ENCODE assay signal across 7 cellular contexts in the genomic region with DNA sequence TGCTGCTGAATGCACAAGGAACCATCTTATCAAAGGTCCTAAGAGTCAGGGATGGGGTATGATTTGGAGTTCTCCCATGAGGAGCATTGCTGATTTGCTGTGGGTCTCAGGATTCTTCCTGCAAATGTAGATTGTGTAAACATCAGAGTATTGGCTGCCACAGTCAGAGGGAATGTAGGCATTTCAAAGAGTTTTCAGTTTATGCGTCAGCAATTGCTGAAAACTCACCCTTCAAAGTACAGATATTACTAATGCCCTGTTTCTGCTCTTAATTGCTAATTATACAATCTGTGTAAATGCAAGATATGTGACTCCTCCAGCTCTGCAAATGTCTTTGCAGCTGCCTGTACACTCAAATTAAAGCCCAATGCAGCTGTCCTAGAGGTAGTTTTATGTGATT.
A peak's percentile ranks its signal among the peaks of the same experiment; 100 is the strongest.
DNase-seq lines count a peak whose midpoint lies in the region; ATAC-seq and TF ChIP-seq lines count a peak whose summit lies in the region.
"Not testable (repeated sequence)": the region's sequence is repeated elsewhere in the genome, so short reads cannot be mapped to it uniquely, and the experiment has no call there.

No MANE protein-coding gene starts in this region.

- BruUV-seq in IMR-90 (replicated peaks; lab: Mats Ljungman, UMichigan): not testable (repeated sequence)

- H3K27ac Mint-ChIP-seq in activated naive CD4-positive, alpha-beta T cell treated with anti-CD3 and anti-CD28 coated beads, Interleukin-2, amount 50 U/mL, for 72 hours; stimulated activated effector memory CD8-positive, alpha-beta T cell treated with anti-CD3 and anti-CD28 coated beads, Interleukin-12 subunit alpha, Interleukin-12 subunit beta, amount 100 ng/mL, for 72 hours: not testable (repeated sequence)

- H2BK15ac ChIP-seq in IMR-90 (ENCODE audit: low read depth, low read length): not testable (repeated sequence)

- not testable (repeated sequence) for H3K9me3 Mint-ChIP-seq in activated naive CD4-positive, alpha-beta T cell treated with anti-CD3 and anti-CD28 coated beads, Interleukin-2, amount 50 U/mL, for 72 hours; stimulated activated effector memory CD8-positive, alpha-beta T cell treated with anti-CD3 and anti-CD28 coated beads, Interleukin-12 subunit alpha, Interleukin-12 subunit beta, amount 100 ng/mL, for 72 hours

- not testable (repeated sequence) for H3K36me3 ChIP-seq in DOHH2 (ENCODE audit: control insufficient read depth, low read length); IMR-90 (ENCODE audit: control insufficient read depth, insufficient read depth, low read length)

- not testable (repeated sequence) for H4K5ac ChIP-seq in IMR-90 (ENCODE audit: low read depth, low read length)

- H3K23ac ChIP-seq in IMR-90 (ENCODE audit: low read depth, low read length): not testable (repeated sequence)

- intact Hi-C loops in IMR-90 (cut with micrococcal nuclease): not testable (repeated sequence)

- not testable (repeated sequence) for H2BK120ac ChIP-seq in IMR-90 (ENCODE audit: low read depth, low read length)

- not testable (repeated sequence) for H3K4me3 ChIP-seq in DOHH2 (ENCODE audit: low read length); IMR-90 (ENCODE audit: insufficient read depth, low read depth, low read length)

- not testable (repeated sequence) for H3K9ac ChIP-seq in IMR-90 (ENCODE audit: low read depth, low read length)

- H3K18ac ChIP-seq in IMR-90 (ENCODE audit: low read depth, low read length): not testable (repeated sequence)

- H4K20me1 ChIP-seq in DOHH2 (ENCODE audit: control insufficient read depth, insufficient read depth, low read depth, low read length); IMR-90 (ENCODE audit: insufficient read depth, low read length): not testable (repeated sequence)

- H3K9me1 ChIP-seq in IMR-90 (ENCODE audit: insufficient read depth, low read length): not testable (repeated sequence)

- H3K27me3 ChIP-seq in DOHH2 (ENCODE audit: control insufficient read depth, low read length); IMR-90 (ENCODE audit: control insufficient read depth, insufficient read depth, low read length): not testable (repeated sequence)

- dilution Hi-C loops in IMR-90 (cut with HindIII; ENCODE audit: low sequenced_read_pairs, unreplicated experiment): not testable (repeated sequence)

- in situ Hi-C loops in IMR-90 (cut with MboI; ENCODE audit: low sequenced_read_pairs): not testable (repeated sequence)

- not testable (repeated sequence) for H4K91ac ChIP-seq in IMR-90 (ENCODE audit: insufficient read depth, low read depth, low read length)

- H3K4me1 Mint-ChIP-seq in stimulated activated effector memory CD8-positive, alpha-beta T cell treated with anti-CD3 and anti-CD28 coated beads, Interleukin-12 subunit alpha, Interleukin-12 subunit beta, amount 100 ng/mL, for 72 hours: not testable (repeated sequence)

- TF ChIP-seq CTCF in DOHH2 (IDR thresholded peaks at IDR 0.05; ENCODE audit: low read depth, low read length, poor library complexity, severe bottlenecking); IMR-90 (conservative IDR thresholded peaks at IDR 0.05; ENCODE audit: low read depth, low read length): not testable (repeated sequence)

- peak overlapping the region; percentile 26; the same call in 1 of the 2 replicates for H3K4me2 ChIP-seq in DOHH2 (ENCODE audit: low read length)
- H3K4me2 ChIP-seq in IMR-90 (ENCODE audit: low read depth, low read length): not testable (repeated sequence)

- not testable (repeated sequence) for H3K4ac ChIP-seq in IMR-90 (ENCODE audit: low read depth, low read length)

- H2AK5ac ChIP-seq in IMR-90 (ENCODE audit: low read depth, low read length): not testable (repeated sequence)

- not testable (repeated sequence) for H3K9me3 ChIP-seq in DOHH2 (ENCODE audit: control insufficient read depth, insufficient read depth, low read length); IMR-90 (ENCODE audit: control insufficient read depth, insufficient read depth, low read length)

- not testable (repeated sequence) for H2AK9ac ChIP-seq in IMR-90 (replicated peaks; ENCODE audit: low read depth, low read length, poor library complexity)

- not testable (repeated sequence) for H2BK5ac ChIP-seq in IMR-90 (ENCODE audit: low read depth, low read length, poor library complexity, severe bottlenecking)

- CTCF ChIA-PET in IMR-90 (lab: Yijun Ruan, JAX): not testable (repeated sequence)

- not testable (repeated sequence) for H2AFZ ChIP-seq in IMR-90 (replicated peaks; ENCODE audit: low read length, poor library complexity)

- not testable (repeated sequence) for H3K79me2 ChIP-seq in DOHH2 (ENCODE audit: control insufficient read depth, low read length)

- not testable (repeated sequence) for H3K14ac ChIP-seq in IMR-90 (replicated peaks; ENCODE audit: low read depth, low read length)

- ATAC-seq in GM19351 (IDR thresholded peaks at IDR 0.05; ENCODE audit: unreplicated experiment): peak; percentile 69
- ATAC-seq in IMR-90 (ENCODE audit: low read depth): peak; percentile 85
- ATAC-seq in activated naive CD4-positive, alpha-beta T cell treated with anti-CD3 and anti-CD28 coated beads, Interleukin-2, amount 50 U/mL, for 72 hours: peak; percentile 41 to 95
- ATAC-seq in left lobe of liver: peak; percentile 46
- ATAC-seq in stimulated activated effector memory CD8-positive, alpha-beta T cell treated with anti-CD3 and anti-CD28 coated beads, Interleukin-12 subunit alpha, Interleukin-12 subunit beta, amount 100 ng/mL, for 72 hours: peak; percentile 91

- not testable (repeated sequence) for H3K4me3 Mint-ChIP-seq in stimulated activated effector memory CD8-positive, alpha-beta T cell treated with anti-CD3 and anti-CD28 coated beads, Interleukin-12 subunit alpha, Interleukin-12 subunit beta, amount 100 ng/mL, for 72 hours

- H4K8ac ChIP-seq in IMR-90 (ENCODE audit: low read depth in 2 of 2, low read length in 2 of 2): not testable (repeated sequence)

- not testable (repeated sequence) for H3K56ac ChIP-seq in IMR-90 (ENCODE audit: extremely low read depth, insufficient read depth, low read length)

- TF ChIP-seq RAD21 in IMR-90 (IDR thresholded peaks at IDR 0.05; ENCODE audit: low read length): not testable (repeated sequence)

- POLR2A ChIA-PET in IMR-90 (lab: Charles Lee; ENCODE audit: unreplicated experiment): not testable (repeated sequence)

- not testable (repeated sequence) for H3F3A ChIP-seq in DOHH2 (ENCODE audit: control insufficient read depth, insufficient read depth)

- not testable (repeated sequence) for DNase-seq in IMR-90; activated naive CD4-positive, alpha-beta T cell treated with anti-CD3 and anti-CD28 coated beads, Interleukin-2, amount 50 U/mL, for 72 hours (ENCODE audit: low spot score in 2 of 2); left lobe of liver (ENCODE audit: low spot score); stimulated activated effector memory CD8-positive, alpha-beta T cell treated with anti-CD3 and anti-CD28 coated beads, Interleukin-12 subunit alpha, Interleukin-12 subunit beta, amount 100 ng/mL, for 72 hours (ENCODE audit: low spot score in 2 of 2)
- DNase-seq in activated T-cell treated with anti-CD3 and anti-CD28 coated beads for 24 hours (ENCODE audit: low read depth): peak; percentile 0

- H3K27ac ChIP-seq in DOHH2 (ENCODE audit: low read depth, low read length); IMR-90 (ENCODE audit: insufficient read depth, low read length): not testable (repeated sequence)

- not testable (repeated sequence) for H3K4me1 ChIP-seq in DOHH2 (ENCODE audit: control insufficient read depth, low read length); IMR-90 (ENCODE audit: control insufficient read depth, insufficient read depth, low read length)

- not testable (repeated sequence) for H3K9me2 ChIP-seq in DOHH2 (replicated peaks; ENCODE audit: control insufficient read depth, low read length)

- no CpG with 5 or more reads among the region's 1 CpG for WGBS in IMR-90 (ENCODE audit: extremely low coverage in 2 of 2, insufficient read length in 1 of 2), 2 experiments

- H3K79me1 ChIP-seq in IMR-90 (ENCODE audit: low read depth in 1 of 2, low read length in 2 of 2): not testable (repeated sequence)

- not testable (repeated sequence) for H3K36me3 Mint-ChIP-seq in activated naive CD4-positive, alpha-beta T cell treated with anti-CD3 and anti-CD28 coated beads, Interleukin-2, amount 50 U/mL, for 72 hours; stimulated activated effector memory CD8-positive, alpha-beta T cell treated with anti-CD3 and anti-CD28 coated beads, Interleukin-12 subunit alpha, Interleukin-12 subunit beta, amount 100 ng/mL, for 72 hours

- H2BK20ac ChIP-seq in IMR-90 (ENCODE audit: low read depth, low read length): not testable (repeated sequence)

- not testable (repeated sequence) for TF ChIP-seq POLR2A in IMR-90 (IDR thresholded peaks at IDR 0.05; ENCODE audit: low read depth, low read length)
